Comparison of ENCODE assay signal across 8 cellular contexts in genomic region chr9:33024966-33025571, GRCh38. TPM values are rescaled to one million over a fixed set of nuclear protein-coding genes. Genes with fewer than 3 reads are reported as not detected.
DNase-seq lines count a peak whose midpoint lies in the region; ATAC-seq and TF ChIP-seq lines count a peak whose summit lies in the region.

Gene DNAJA1, plus strand, starts transcription at chr9:33025273. Its CDS starts 1,212 bp downstream, at chr9:33026485.

- TF ChIP-seq CTCF in GM13976 (IDR thresholded peaks at IDR 0.05; ENCODE audit: borderline replicate concordance, control extremely low read depth, extremely low read depth, insufficient read depth, missing control alignments) (no peak), adrenal gland (IDR thresholded peaks at IDR 0.05) (no peak), heart right ventricle (IDR thresholded peaks at IDR 0.05) (no peak), progenitor cell of endocrine pancreas (IDR thresholded peaks at IDR 0.05; ENCODE audit: unreplicated experiment) (no peak), upper lobe of right lung (IDR thresholded peaks at IDR 0.05) (no peak)

- H3K27me3 Mint-ChIP-seq in progenitor cell of endocrine pancreas = no peaks in the 10 kb centered on the region

- no peaks in the 10 kb centered on the region for H3K9me3 Mint-ChIP-seq in progenitor cell of endocrine pancreas (ENCODE audit: low read depth)

- peak; percentile 97 for DNase-seq in GM13976 (ENCODE audit: low spot score)
- DNase-seq in NCI-H1436 treated with DMSO at 0.1 percent for 48 hours (lab: John Stamatoyannopoulos, UW) = peak; percentile 54
- DNase-seq in adrenal gland = peak; percentile 93 to 97 (median 95)
- peak; percentile 94 to 96 for DNase-seq in heart right ventricle
- peak; percentile 93 for DNase-seq in progenitor cell of endocrine pancreas (ENCODE audit: low spot score, unreplicated experiment)
- DNase-seq in upper lobe of right lung = peak; percentile 97

- no peaks in the 10 kb centered on the region for H3K27me3 ChIP-seq in adrenal gland
- no peaks in the 10 kb centered on the region for H3K27me3 ChIP-seq in heart right ventricle
- no peaks in the 10 kb centered on the region for H3K27me3 ChIP-seq in upper lobe of right lung

- H3K27ac ChIP-seq in adrenal gland = peak within 1 kb of the TSS; percentile 95 to 100 (median 96)
- H3K27ac ChIP-seq in heart right ventricle = peak within 1 kb of the TSS; percentile 97 to 100 (median 99)
- peak within 1 kb of the TSS; percentile 97 for H3K27ac ChIP-seq in upper lobe of right lung

- H3K4me3 ChIP-seq in adrenal gland = peak within 1 kb of the TSS; percentile 58 to 98 (median 88)
- H3K4me3 ChIP-seq in heart right ventricle = peak within 1 kb of the TSS; percentile 73 to 100 (median 94)
- H3K4me3 ChIP-seq in upper lobe of right lung = peak within 1 kb of the TSS; percentile 77

- in situ Hi-C loops in GM13976 (cut with MboI; ENCODE audit: low sequenced_read_pairs, unreplicated experiment) = no loop called here

- H3K27ac Mint-ChIP-seq in progenitor cell of endocrine pancreas = peak within 1 kb of the TSS; percentile 97

- intact Hi-C loops in T-helper 1 cell treated with Interleukin-12 subunit alpha and Interleukin-12 subunit beta and Interleukin-4 antibody, amounts not matched to agents 30 ng/mL and 1 ng/mL, for 36 hours (cut with micrococcal nuclease) = loop anchor here (1.0 to 10.0 kb wide), 18 partner anchors 19 to 1430 kb away; partner anchors contain the start of genes APTX, B4GALT1, BAG1 and DCAF12
- intact Hi-C loops in adrenal gland (cut with DNase I) (no loop called here), heart right ventricle (cut with DNase I) (loop anchor here in 3 of 10 donors (1.0 to 2.0 kb wide), 3 partner anchors 20 to 24 kb away; partner anchors contain the start of gene APTX (in 2 of the 3)), upper lobe of right lung (cut with DNase I) (no loop called here)

- WGBS in adrenal gland, 4 donors = 0 to 1% methylated on average over 59 to 61 of the region's 61 CpGs; no CpG with 5 or more reads in 2 of the 4 donors
- WGBS in heart right ventricle, 2 donors = 0% methylated on average over 55 to 61 of the region's 61 CpGs

- ATAC-seq in HG02798 (IDR thresholded peaks at IDR 0.05; ENCODE audit: poor library complexity, unreplicated experiment) (peak; percentile 93), heart right ventricle (peak; percentile 97 to 98 (median 98)), upper lobe of right lung (peak; percentile 97)

- peak within 1 kb of the TSS; percentile 97 for H3K4me3 Mint-ChIP-seq in progenitor cell of endocrine pancreas (ENCODE audit: low read depth)

- H3K4me1 Mint-ChIP-seq in progenitor cell of endocrine pancreas (ENCODE audit: low read depth) = peaks cover 42% of the 10 kb centered on the region

- peaks cover 23% of the 10 kb centered on the region for H3K36me3 Mint-ChIP-seq in progenitor cell of endocrine pancreas (ENCODE audit: insufficient read depth)

- TF ChIP-seq POLR2A in adrenal gland (IDR thresholded peaks at IDR 0.05) = peak; percentile 96 to 97

- H3K36me3 ChIP-seq in adrenal gland (replicated peaks in 1 of 2) = peaks cover 0 to 28% of the 10 kb centered on the region in 2 donors
- H3K36me3 ChIP-seq in heart right ventricle = peaks cover 0 to 49% (median 20%) of the 10 kb centered on the region in 9 donors
- peaks cover 36% of the 10 kb centered on the region for H3K36me3 ChIP-seq in upper lobe of right lung

- peaks cover 33 to 61% of the 10 kb centered on the region in 2 donors for H3K4me1 ChIP-seq in adrenal gland (replicated peaks in 1 of 2)
- H3K4me1 ChIP-seq in heart right ventricle = peaks cover 11 to 64% (median 54%) of the 10 kb centered on the region in 9 donors
- H3K4me1 ChIP-seq in upper lobe of right lung = peaks cover 52% of the 10 kb centered on the region

- H3K9me3 ChIP-seq in adrenal gland (replicated peaks in 1 of 3) = no peaks in the 10 kb centered on the region
- no peaks in the 10 kb centered on the region for H3K9me3 ChIP-seq in heart right ventricle
- H3K9me3 ChIP-seq in upper lobe of right lung = no peaks in the 10 kb centered on the region

RNA-seq across cellular contexts. Expression of gene DNAJA1, which starts in this region (rescaled TPM):
- total RNA-seq in T-helper 1 cell treated with Interleukin-12 subunit alpha and Interleukin-12 subunit beta and Interleukin-4 antibody, amounts not matched to agents 30 ng/mL and 1 ng/mL, for 36 hours = 221 and 224 TPM in 2 replicates
- total RNA-seq in adrenal gland (100 to 1,000 TPM in 7 of 8 donors, 10 to 100 TPM in 1; 89.7 to 189 (median 131) TPM), heart right ventricle (10 to 100 TPM; 46.7 to 90.4 (median 54.7) TPM), progenitor cell of endocrine pancreas (240 and 247 TPM in 2 replicates), upper lobe of right lung (125 TPM)
- polyA plus RNA-seq in adrenal gland (100 to 1,000 TPM in 1 of 3 donors, 10 to 100 TPM in 2; 56.6 to 355 (median 57.8) TPM), heart right ventricle (10 to 100 TPM; 27.3 to 80.6 TPM)

Comparison
In these comparisons a context has a peak if more than half of its experiments do, and no peak if none do; other contexts are left out.
1. Peak in every context shown above with its lines: DNase-seq, ATAC-seq, H3K4me3 ChIP-seq and H3K27ac ChIP-seq.